Comparison of ENCODE assay signal across 15 cellular contexts in the genomic region with DNA sequence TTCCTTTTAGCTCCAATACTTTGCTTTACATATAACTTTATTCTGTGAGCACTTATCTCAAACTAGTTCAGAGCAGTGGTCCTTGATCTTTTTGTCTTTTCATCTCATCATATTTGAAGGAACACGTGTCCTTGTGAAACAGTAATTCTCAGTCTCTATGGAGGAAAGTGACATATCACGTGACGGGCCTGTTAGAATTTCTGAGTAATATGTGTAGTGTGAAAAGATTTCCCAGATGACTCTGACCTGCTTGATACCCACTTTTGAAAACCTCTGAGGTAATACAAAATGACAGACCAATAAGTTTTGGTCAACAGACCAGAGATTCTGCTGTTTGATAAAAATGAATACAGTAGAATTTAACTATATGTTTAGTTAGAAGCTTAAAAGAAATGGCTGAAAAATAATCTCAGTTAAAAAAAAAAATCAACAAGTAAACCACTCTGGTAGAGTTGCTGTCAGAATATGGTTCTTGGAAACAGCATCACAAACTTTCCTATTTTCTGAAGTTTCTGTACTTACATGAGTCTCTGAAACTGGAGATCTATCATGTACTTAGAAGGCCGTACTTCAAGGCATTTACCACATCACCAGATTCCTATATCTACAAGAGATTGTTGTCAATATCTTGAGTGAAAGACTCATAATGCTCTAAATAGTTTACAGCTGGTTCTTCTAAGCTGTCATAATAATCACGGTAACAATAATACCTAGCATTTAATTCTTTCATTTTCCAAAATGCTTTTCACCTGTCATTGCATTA.
A peak's percentile ranks its signal among the peaks of the same experiment; 100 is the strongest.
DNase-seq lines count a peak whose midpoint lies in the region; ATAC-seq lines count a peak whose summit lies in the region.
"Had no signal": no experiment of that assay in that cellular context is flagged by ENCODE, and none has a peak within 500 bp of the region (broad histone marks: within the 10 kb centered on the region; RNA-seq: fewer than 3 reads in every experiment).

No MANE protein-coding gene starts in this region.

- ATAC-seq in GM21737 (IDR thresholded peaks at IDR 0.05; ENCODE audit: unreplicated experiment) (peak; percentile 67), HG03460 (IDR thresholded peaks at IDR 0.05; ENCODE audit: unreplicated experiment) (peak; percentile 61)
- peak; percentile 76 for ATAC-seq in stimulated activated memory B cell treated with anti-CD40 and anti-IgM and Interleukin-4, amounts not matched to agents 10 μg/mL and 1 μg/mL and 100 μg/mL, for 72 hours
- ATAC-seq: SK-N-SH treated with all-trans-retinoic acid at 6 μM for 48 hours had no signal

- H3K4me3 ChIP-seq in GM23248: no peak overlapping the region
- H3K4me3 ChIP-seq: thoracic aorta had no signal

- in situ Hi-C loops in GM23248 (cut with MboI): no loop called here

- no peaks in the 10 kb centered on the region for H3K9me2 ChIP-seq in GM23248 (ENCODE audit: insufficient read depth)

- peaks cover 6% of the 10 kb centered on the region for H3K4me1 ChIP-seq in GM23248 (ENCODE audit: insufficient read depth)

- peaks cover 29% of the 10 kb centered on the region for H3K4me1 Mint-ChIP-seq in activated naive CD4-positive, alpha-beta T cell treated with anti-CD3 and anti-CD28 coated beads for 36 hours (ENCODE audit: low read depth)
- H3K4me1 Mint-ChIP-seq in stimulated activated memory B cell treated with anti-CD40 and anti-IgM and Interleukin-4, amounts not matched to agents 10 μg/mL and 1 μg/mL and 100 μg/mL, for 72 hours: peaks cover 10% of the 10 kb centered on the region

- 77 to 78% methylated on average over 5 of the region's 5 CpGs for WGBS in GM23248 (ENCODE audit: low coverage in 1 of 2, low lambda C conversion rate in 2 of 2, missing lambda C conversion rate in 2 of 2), 2 experiments

- H3K4me3 Mint-ChIP-seq in activated naive CD4-positive, alpha-beta T cell treated with anti-CD3 and anti-CD28 coated beads for 36 hours: no peak overlapping the region
- no peak overlapping the region for H3K4me3 Mint-ChIP-seq in stimulated activated memory B cell treated with anti-CD40 and anti-IgM and Interleukin-4, amounts not matched to agents 10 μg/mL and 1 μg/mL and 100 μg/mL, for 72 hours
- H3K4me3 Mint-ChIP-seq: mesothelial cell of epicardium had no signal

- no peaks in the 10 kb centered on the region for H4K20me1 ChIP-seq in GM23248 (ENCODE audit: insufficient read depth)

- H3K27ac ChIP-seq in GM23248: no peak overlapping the region
- H3K27ac ChIP-seq: thoracic aorta had no signal

- peaks cover 1% of the 10 kb centered on the region for H3K36me3 Mint-ChIP-seq in activated naive CD4-positive, alpha-beta T cell treated with anti-CD3 and anti-CD28 coated beads for 36 hours (ENCODE audit: low read depth)
- no peaks in the 10 kb centered on the region for H3K36me3 Mint-ChIP-seq in stimulated activated memory B cell treated with anti-CD40 and anti-IgM and Interleukin-4, amounts not matched to agents 10 μg/mL and 1 μg/mL and 100 μg/mL, for 72 hours
- H3K36me3 Mint-ChIP-seq: mesothelial cell of epicardium had no signal

- DNase-seq in activated naive CD4-positive, alpha-beta T cell treated with anti-CD3 and anti-CD28 coated beads for 36 hours: peak; percentile 36
- no peak for DNase-seq in activated naive CD4-positive, alpha-beta T cell (lab: John Stamatoyannopoulos, UW)
- DNase-seq in NCI-H446 (lab: John Stamatoyannopoulos, UW): no peak
- no peak for DNase-seq in NCI-H446 treated with DMSO at 0.1 percent for 48 hours (lab: John Stamatoyannopoulos, UW)
- no peak for DNase-seq in GM23248
- DNase-seq: activated CD4-positive, alpha-beta T cell treated with anti-CD3 and anti-CD28 coated beads, Interleukin-2, amount 50 U/mL, for 1 hour; DMS153; HCEC 1CT; hypothalamus had no signal

- CTCF ChIA-PET in activated naive CD4-positive, alpha-beta T cell treated with anti-CD3 and anti-CD28 coated beads for 36 hours (lab: Charles Lee): no interaction called here

- no peaks in the 10 kb centered on the region for H3K36me3 ChIP-seq in GM23248 (ENCODE audit: low read depth)
- H3K36me3 ChIP-seq: thoracic aorta had no signal

- H3K27ac Mint-ChIP-seq in activated naive CD4-positive, alpha-beta T cell treated with anti-CD3 and anti-CD28 coated beads for 36 hours: peak overlapping the region; percentile 65
- H3K27ac Mint-ChIP-seq in stimulated activated memory B cell treated with anti-CD40 and anti-IgM and Interleukin-4, amounts not matched to agents 10 μg/mL and 1 μg/mL and 100 μg/mL, for 72 hours: no peak overlapping the region
- H3K27ac Mint-ChIP-seq: mesothelial cell of epicardium had no signal

- no peaks in the 10 kb centered on the region for H3K27me3 ChIP-seq in GM23248 (replicated peaks; ENCODE audit: insufficient read depth)

- H3K9ac ChIP-seq in GM23248: no peak overlapping the region

- no peaks in the 10 kb centered on the region for H3K79me2 ChIP-seq in GM23248 (ENCODE audit: insufficient read depth)

- H3K9me3 ChIP-seq in GM23248 (ENCODE audit: low read depth): no peaks in the 10 kb centered on the region
- H3K9me3 ChIP-seq: thoracic aorta had no signal

- intact Hi-C loops in activated naive CD4-positive, alpha-beta T cell treated with anti-CD3 and anti-CD28 coated beads for 36 hours (cut with micrococcal nuclease): loop anchor here (1.0 to 2.0 kb wide), 9 partner anchors 9 to 1362 kb away; a partner anchor contains a TSS

- H3K9me3 Mint-ChIP-seq in activated naive CD4-positive, alpha-beta T cell treated with anti-CD3 and anti-CD28 coated beads for 36 hours: no peaks in the 10 kb centered on the region
- no peaks in the 10 kb centered on the region for H3K9me3 Mint-ChIP-seq in stimulated activated memory B cell treated with anti-CD40 and anti-IgM and Interleukin-4, amounts not matched to agents 10 μg/mL and 1 μg/mL and 100 μg/mL, for 72 hours
- H3K9me3 Mint-ChIP-seq: mesothelial cell of epicardium had no signal

- H3K4me2 ChIP-seq in GM23248 (ENCODE audit: unreplicated experiment): no peak overlapping the region

- peaks cover 4% of the 10 kb centered on the region; the same call in 1 of the 2 replicates for H3F3A ChIP-seq in GM23248 (ENCODE audit: insufficient read depth)

- H3K27me3 Mint-ChIP-seq in activated naive CD4-positive, alpha-beta T cell treated with anti-CD3 and anti-CD28 coated beads for 36 hours (ENCODE audit: low read depth): no peaks in the 10 kb centered on the region
- no peaks in the 10 kb centered on the region for H3K27me3 Mint-ChIP-seq in stimulated activated memory B cell treated with anti-CD40 and anti-IgM and Interleukin-4, amounts not matched to agents 10 μg/mL and 1 μg/mL and 100 μg/mL, for 72 hours

- no peak overlapping the region for H2AFZ ChIP-seq in GM23248
